In the genomic region with DNA sequence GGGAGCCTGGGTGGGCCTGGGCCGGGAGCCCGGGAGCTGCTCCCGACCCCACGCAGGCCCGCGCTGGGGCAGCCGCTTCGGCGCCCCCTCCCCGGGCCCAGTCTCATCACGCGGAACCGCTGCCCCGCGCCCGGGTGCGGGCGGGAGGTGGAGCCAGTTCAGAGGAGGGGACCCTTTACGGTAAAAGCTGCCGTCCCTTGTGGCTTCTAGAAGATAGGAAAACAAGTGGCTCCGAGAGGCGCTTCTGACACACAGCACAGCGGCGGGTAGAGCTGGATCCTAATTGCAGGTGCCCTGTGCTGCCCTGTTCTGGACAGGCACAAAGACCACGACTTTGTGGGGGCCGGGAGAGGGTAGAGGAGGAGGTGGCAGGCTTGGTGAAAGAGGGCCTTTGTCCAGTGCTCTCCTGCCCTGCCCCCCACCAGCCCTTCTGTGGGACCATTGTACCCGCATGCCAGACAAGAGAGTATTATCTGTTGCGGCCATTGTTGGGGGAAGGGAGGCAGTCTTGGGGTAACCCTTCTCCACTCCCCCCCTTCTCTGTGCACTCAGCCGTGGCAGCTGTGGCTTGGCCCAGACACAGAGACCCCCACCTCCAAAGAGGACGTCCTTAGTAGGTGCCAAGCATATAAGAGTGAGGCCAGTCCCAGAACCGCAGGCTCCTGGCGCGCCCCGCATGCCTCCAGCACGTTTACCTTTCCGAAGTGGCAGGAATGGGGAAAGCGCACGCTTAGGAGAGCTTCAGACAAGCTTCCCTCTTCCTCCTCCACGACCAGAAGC, we compare ENCODE assay signal across 1 cellular context.
TF ChIP-seq lines count a peak whose summit lies in the region.

No MANE protein-coding gene starts in this region.

TF ChIP-seq in endothelial cell of umbilical vein, 7 proteins besides CTCF, POLR2A, EP300 and RAD21:
- TF ChIP-seq GATA2 (IDR thresholded peaks at IDR 0.05; ENCODE audit: insufficient read depth, insufficient read length, low read depth, low read length) (no peak), POLR2AphosphoS5 (IDR thresholded peaks at IDR 0.05; ENCODE audit: insufficient read depth, low read depth, low read length) (no peak), MAX (IDR thresholded peaks at IDR 0.05; ENCODE audit: insufficient read depth, insufficient read length) (no peak), EZH2 (IDR thresholded peaks at IDR 0.05; ENCODE audit: borderline replicate concordance, low read depth, low read length, severe bottlenecking) (no peak)
